ENCODE assay signal across 13 cellular contexts in genomic region chr17:50593321-50593720, GRCh38. TPM values are rescaled to one million over a fixed set of nuclear protein-coding genes. Genes with fewer than 3 reads are reported as not detected.
DNase-seq lines count a peak whose midpoint lies in the region; ATAC-seq, FAIRE-seq and TF ChIP-seq lines count a peak whose summit lies in the region.
"Had no signal": no experiment of that assay in that cellular context is flagged by ENCODE, and none has a peak within 500 bp of the region (broad histone marks: within the 10 kb centered on the region; RNA-seq: fewer than 3 reads in every experiment).

No MANE protein-coding gene starts in this region.

- in situ Hi-C loops in G401 (cut with HindIII; ENCODE audit: low sequenced_read_pairs): no loop called here
- in situ Hi-C loops in K562 (cut with MboI): no loop called here

- no peak overlapping the region for H3K4me2 ChIP-seq in K562 (ENCODE audit: insufficient read depth, low read length)

- H3K9me3 ChIP-seq in K562 (replicated peaks; ENCODE audit: control insufficient read depth, insufficient read depth, low read depth, low read length): no peaks in the 10 kb centered on the region
- H3K9me3 ChIP-seq: breast epithelium had no signal

- TF ChIP-seq CTCF in K562 (IDR thresholded peaks at IDR 0.05 in 2 of 3, conservative IDR thresholded peaks at IDR 0.05 in 1 of 3; ENCODE audit: insufficient read depth in 2 of 3, low read depth in 1 of 3, low read length in 3 of 3): no peak
- no peak for TF ChIP-seq CTCF in neural crest cell (conservative IDR thresholded peaks at IDR 0.05)

- no TSS peak for BruUV-seq in K562 (replicated peaks; lab: Mats Ljungman, UMichigan)

- ATAC-seq in K562: peak; percentile 27; the same call in 1 of the 3 replicates
- ATAC-seq in HG02798 (IDR thresholded peaks at IDR 0.05; ENCODE audit: poor library complexity, unreplicated experiment): no peak
- no peak for ATAC-seq in GM21717 (IDR thresholded peaks at IDR 0.05; ENCODE audit: unreplicated experiment)

- no peak for FAIRE-seq in K562 (lab: Jason Lieb, UNC)

- H3K4me3 Mint-ChIP-seq in neural crest cell: no peak overlapping the region
- H3K4me3 Mint-ChIP-seq: CD4-positive, CD25-positive, alpha-beta regulatory T cell had no signal

- H3K27ac Mint-ChIP-seq in neural crest cell (ENCODE audit: unreplicated experiment): no peak overlapping the region
- H3K27ac Mint-ChIP-seq: CD4-positive, CD25-positive, alpha-beta regulatory T cell had no signal

- DNase-seq in G401 (ENCODE audit: low spot score) (peak; percentile 39), NCI-H2171 treated with DMSO at 0.1 percent for 48 hours (lab: John Stamatoyannopoulos, UW) (peak; percentile 83), K562 (ENCODE audit: extremely low read depth in 1 of 4, low spot score in 3 of 4) (no peak), neural crest cell (ENCODE audit: low read depth, low spot score) (peak; percentile 45), T-helper 1 cell (no peak), globus pallidus (ENCODE audit: low spot score) (no peak)
- DNase-seq: CD4-positive, CD25-positive, alpha-beta regulatory T cell; stimulated activated CD8-positive, alpha-beta memory T cell treated with anti-CD3 and anti-CD28 coated beads, Interleukin-4, amount 100 ng/mL, for 48 hours had no signal

- 0% methylated on average over 9 of the region's 10 CpGs for WGBS in K562 (ENCODE audit: insufficient coverage, low coverage, missing lambda C conversion rate)

- H4K20me1 ChIP-seq in K562 (replicated peaks; ENCODE audit: control insufficient read depth, insufficient read depth, low read length): peaks cover 7% of the 10 kb centered on the region

- POLR2A ChIA-PET in K562 (lab: Yijun Ruan, JAX): interaction anchor here (1.1 kb wide), 1 partner anchor 23 kb away, joined by 3 read pairs; no protein-coding TSS in a partner anchor

- H3K36me3 ChIP-seq in K562 (ENCODE audit: control insufficient read depth, insufficient read depth, low read length): no peaks in the 10 kb centered on the region
- H3K36me3 ChIP-seq: breast epithelium had no signal

- H2AFZ ChIP-seq in K562 (ENCODE audit: low read depth, low read length): no peak overlapping the region

- H3K79me2 ChIP-seq in K562 (ENCODE audit: control insufficient read depth, insufficient read depth, low read length): no peaks in the 10 kb centered on the region

- no peaks in the 10 kb centered on the region for H3K36me3 Mint-ChIP-seq in neural crest cell (ENCODE audit: low read depth)
- H3K36me3 Mint-ChIP-seq: CD4-positive, CD25-positive, alpha-beta regulatory T cell had no signal

- no peaks in the 10 kb centered on the region for H3K9me3 Mint-ChIP-seq in neural crest cell
- H3K9me3 Mint-ChIP-seq: CD4-positive, CD25-positive, alpha-beta regulatory T cell had no signal

- CTCF ChIA-PET in K562 (lab: Yijun Ruan, JAX; ENCODE audit: low intra/inter-chr PET ratio): no interaction called here

- peaks cover 0 to 23% of the 10 kb centered on the region in 2 experiments; a peak in 2 of 5 replicates for H3K4me1 ChIP-seq in K562 (replicated peaks in 1 of 2; ENCODE audit: control insufficient read depth in 2 of 2, insufficient read depth in 2 of 2, low read length in 2 of 2)
- H3K4me1 ChIP-seq: breast epithelium had no signal

- no peak for TF ChIP-seq EP300 in K562 (IDR thresholded peaks at IDR 0.05; ENCODE audit: low read length)

- peaks cover 2% of the 10 kb centered on the region for H3K27me3 Mint-ChIP-seq in neural crest cell (ENCODE audit: low read depth)
- H3K27me3 Mint-ChIP-seq: CD4-positive, CD25-positive, alpha-beta regulatory T cell had no signal

- no peak overlapping the region for H3K4me3 ChIP-seq in K562
- H3K4me3 ChIP-seq: breast epithelium had no signal

- intact Hi-C loops in K562 (cut with micrococcal nuclease): no loop called here

- TF ChIP-seq POLR2A in K562 (conservative IDR thresholded peaks at IDR 0.05): no peak

- peak overlapping the region in 1 of 2 experiments; percentile 26; a peak in 1 of 4 replicates for H3K9ac ChIP-seq in K562 (ENCODE audit: insufficient read depth in 1 of 2, low read depth in 2 of 2, low read length in 2 of 2)

- TF ChIP-seq RAD21 in K562 (CRISPR knock-in tag; conservative IDR thresholded peaks at IDR 0.05 in 1 of 2, IDR thresholded peaks at IDR 0.05 in 1 of 2): no peak

- H3K27ac ChIP-seq in K562 (ENCODE audit: extremely low read depth, low read depth, low read length): no peak overlapping the region
- H3K27ac ChIP-seq: breast epithelium had no signal

- peaks cover 34 to 86% of the 10 kb centered on the region in 2 experiments for H3K27me3 ChIP-seq in K562 (ENCODE audit: control insufficient read depth in 2 of 2, insufficient read depth in 2 of 2, low read length in 2 of 2)
- H3K27me3 ChIP-seq: breast epithelium had no signal

- no peaks in the 10 kb centered on the region for H3K9me1 ChIP-seq in K562 (ENCODE audit: control insufficient read depth, insufficient read depth, low read length)

- peaks cover 31% of the 10 kb centered on the region for H3K4me1 Mint-ChIP-seq in neural crest cell
- H3K4me1 Mint-ChIP-seq: CD4-positive, CD25-positive, alpha-beta regulatory T cell had no signal

TF ChIP-seq in K562, 482 proteins besides CTCF, POLR2A, EP300 and RAD21:
- TF ChIP-seq WHSC1 (IDR thresholded peaks at IDR 0.05; ENCODE audit: low read length) (no peak), RFX1 (IDR thresholded peaks at IDR 0.05) (peak; percentile 94)

RNA-seq across cellular contexts. Expression of gene CACNA1G, which starts 32.8 kb away (rescaled TPM):
- 5.1 and 13.0 TPM in 2 replicates for total RNA-seq in G401 (2014; rRNA removed; shearing (Covaris generic))
- 0.23 TPM in 2 replicates for total RNA-seq in K562 (2011; cell fraction: chromatin; rRNA removed; ENCODE audit: low replicate concordance)
- not detected in 2 replicates for total RNA-seq in K562 (2011; cell fraction: nucleolus; rRNA removed)
- not detected in 2 replicates for total RNA-seq in K562 (2011; cell fraction: nucleoplasm; rRNA removed)
- total RNA-seq in K562 (2014; rRNA removed) (not detected in 2 replicates), K562 (2014; rRNA removed; fragmentation: Illumina TruSeq; extraction: Trizol) (not detected in 2 replicates), K562 (2015; rRNA removed; fragmentation: Illumina TruSeq; extraction: Trizol) (not detected in 2 replicates), K562 (2021) (not detected in 2 replicates), neural crest cell (1.1 TPM in 2 replicates)
- polyA plus RNA-seq in K562 (2011; rRNA removed) (0.01 TPM in 1 of 2 replicates, not detected in the other), K562 (2014; fragmentation: Illumina TruSeq; extraction: Trizol) (not detected in 2 replicates), K562 (2014; fragmentation: Nextera tagmentation; extraction: Ambion mirVana) (not detected), K562 (2014; rRNA removed) (not detected in 2 replicates)
- 0.07 TPM in 1 of 2 replicates, not detected in the other for polyA plus RNA-seq in K562 (2011; cell fraction: cytosol; rRNA removed)
- polyA plus RNA-seq in K562 (2011; cell fraction: nucleus; rRNA removed): 0.07 TPM in 2 replicates
- 0.06 TPM in 1 of 2 replicates, not detected in the other for polyA plus RNA-seq in K562 (2012)
- not detected in 2 replicates for polyA minus RNA-seq in K562 (2011; rRNA and poly(A)+ RNA removed)
- polyA minus RNA-seq in K562 (2011; cell fraction: cytosol; rRNA and poly(A)+ RNA removed): not detected in 2 replicates
- not detected in 2 replicates for polyA minus RNA-seq in K562 (2011; cell fraction: nucleus; rRNA and poly(A)+ RNA removed)
- total RNA-seq: lung microvascular endothelial cell; T-helper 2 cell treated with Interferon-gamma antibody and Interleukin-4, amounts not matched to agents 100 ng/mL and 5 ng/mL, for 36 hours had no signal
- polyA plus RNA-seq: CD4-positive, CD25-positive, alpha-beta regulatory T cell had no signal

RNA-seq across cellular contexts. Expression of gene ABCC3, which starts 41.4 kb away (rescaled TPM):
- total RNA-seq in G401 (2014; rRNA removed; shearing (Covaris generic)): not detected in 2 replicates
- total RNA-seq in K562 (2011; cell fraction: chromatin; rRNA removed; ENCODE audit: low replicate concordance): 2.3 and 7.3 TPM in 2 replicates
- total RNA-seq in K562 (2011; cell fraction: nucleolus; rRNA removed): 3.3 and 3.7 TPM in 2 replicates
- total RNA-seq in K562 (2011; cell fraction: nucleoplasm; rRNA removed): 2.0 and 2.1 TPM in 2 replicates
- total RNA-seq in K562 (2014; rRNA removed) (not detected in 2 replicates), K562 (2014; rRNA removed; fragmentation: Illumina TruSeq; extraction: Trizol) (not detected in 2 replicates), K562 (2015; rRNA removed; fragmentation: Illumina TruSeq; extraction: Trizol) (not detected in 2 replicates), K562 (2021) (0.34 and 1.6 TPM in 2 replicates), neural crest cell (not detected in 2 replicates)
- polyA plus RNA-seq in K562 (2011; rRNA removed) (0.78 and 0.93 TPM in 2 replicates), K562 (2014; fragmentation: Illumina TruSeq; extraction: Trizol) (not detected in 2 replicates), K562 (2014; fragmentation: Nextera tagmentation; extraction: Ambion mirVana) (under 1 TPM in 1 of 2 experiments, not detected in 1; 0.03 TPM), K562 (2014; rRNA removed) (0.07 TPM in 1 of 2 replicates, not detected in the other)
- polyA plus RNA-seq in K562 (2011; cell fraction: cytosol; rRNA removed): 0.27 and 0.51 TPM in 2 replicates
- 2.6 and 6.0 TPM in 2 replicates for polyA plus RNA-seq in K562 (2011; cell fraction: nucleus; rRNA removed)
- 0.31 and 0.44 TPM in 2 replicates for polyA plus RNA-seq in K562 (2012)
- 0.35 and 0.45 TPM in 2 replicates for polyA minus RNA-seq in K562 (2011; rRNA and poly(A)+ RNA removed)
- polyA minus RNA-seq in K562 (2011; cell fraction: cytosol; rRNA and poly(A)+ RNA removed): 1.4 and 2.1 TPM in 2 replicates
- 1.4 and 2.3 TPM in 2 replicates for polyA minus RNA-seq in K562 (2011; cell fraction: nucleus; rRNA and poly(A)+ RNA removed)
- total RNA-seq: T-helper 2 cell treated with Interferon-gamma antibody and Interleukin-4, amounts not matched to agents 100 ng/mL and 5 ng/mL, for 36 hours had no signal

RNA-seq across cellular contexts. Expression of gene SPATA20, which starts 46.3 kb away (rescaled TPM):
- total RNA-seq in G401 (2014; rRNA removed; shearing (Covaris generic)): 39.4 and 59.1 TPM in 2 replicates
- 6.5 and 16.4 TPM in 2 replicates for total RNA-seq in K562 (2011; cell fraction: chromatin; rRNA removed; ENCODE audit: low replicate concordance)
- total RNA-seq in K562 (2011; cell fraction: nucleolus; rRNA removed): 10.9 and 11.0 TPM in 2 replicates
- total RNA-seq in K562 (2011; cell fraction: nucleoplasm; rRNA removed): 5.4 and 7.9 TPM in 2 replicates
- total RNA-seq in K562 (2014; rRNA removed) (1.0 and 2.6 TPM in 2 replicates), K562 (2014; rRNA removed; fragmentation: Illumina TruSeq; extraction: Trizol) (0.67 and 0.80 TPM in 2 replicates), K562 (2015; rRNA removed; fragmentation: Illumina TruSeq; extraction: Trizol) (1.8 and 2.1 TPM in 2 replicates), K562 (2021) (2.5 and 3.2 TPM in 2 replicates), neural crest cell (24.4 and 25.8 TPM in 2 replicates)
- polyA plus RNA-seq in K562 (2011; rRNA removed) (1.5 and 5.8 TPM in 2 replicates), K562 (2014; fragmentation: Illumina TruSeq; extraction: Trizol) (1.3 and 2.1 TPM in 2 replicates), K562 (2014; fragmentation: Nextera tagmentation; extraction: Ambion mirVana) (under 1 TPM; 0.08 to 0.13 TPM), K562 (2014; rRNA removed) (3.7 and 4.0 TPM in 2 replicates)
- polyA plus RNA-seq in K562 (2011; cell fraction: cytosol; rRNA removed): 1.6 and 2.9 TPM in 2 replicates
- polyA plus RNA-seq in K562 (2011; cell fraction: nucleus; rRNA removed): 33.3 and 59.9 TPM in 2 replicates
- 2.7 and 9.9 TPM in 2 replicates for polyA plus RNA-seq in K562 (2012)
- 1.6 and 1.8 TPM in 2 replicates for polyA minus RNA-seq in K562 (2011; rRNA and poly(A)+ RNA removed)
- 0.48 and 5.2 TPM in 2 replicates for polyA minus RNA-seq in K562 (2011; cell fraction: cytosol; rRNA and poly(A)+ RNA removed)
- 7.9 and 20.1 TPM in 2 replicates for polyA minus RNA-seq in K562 (2011; cell fraction: nucleus; rRNA and poly(A)+ RNA removed)

Comparison
In these comparisons a context has a peak if more than half of its experiments do, and no peak if none do; other contexts are left out.
1. DNase-seq: peak in G401 (single experiment), NCI-H2171 treated with DMSO at 0.1 percent for 48 hours (single experiment) and neural crest cell (single experiment); none in K562 (0 of 4), T-helper 1 cell (0 of 5) and globus pallidus (single experiment).